Comparison of ENCODE assay signal across 27 cellular contexts in the genomic region with DNA sequence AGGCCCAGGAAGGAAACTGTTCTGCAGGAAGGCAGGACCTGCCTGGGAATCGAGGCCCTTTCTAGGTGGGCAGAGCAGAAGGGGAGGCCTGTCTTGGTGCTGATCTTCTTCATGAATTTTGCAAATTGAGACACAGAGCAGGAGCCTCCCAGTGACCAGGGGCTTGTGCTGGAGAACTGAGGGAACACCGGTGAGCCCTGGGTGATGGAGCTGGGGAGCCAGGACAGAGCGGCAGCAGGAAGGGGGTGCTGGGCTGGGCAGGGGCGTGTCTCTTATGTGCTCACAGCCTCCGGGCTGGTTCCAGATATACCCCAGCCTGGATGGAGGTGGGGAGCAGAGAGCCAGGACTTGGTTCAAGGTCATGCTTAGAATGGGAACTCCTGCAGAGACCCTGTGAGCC.
"Had no signal": no experiment of that assay in that cellular context is flagged by ENCODE, and none has a peak within 500 bp of the region (broad histone marks: within the 10 kb centered on the region; RNA-seq: fewer than 3 reads in every experiment).

No MANE protein-coding gene starts in this region.

- H3K9me3 Mint-ChIP-seq: activated B cell treated with CpG ODN at 0.5 μM for 24 hours; activated CD4-positive, alpha-beta memory T cell treated with anti-CD3 and anti-CD28 coated beads for 36 hours; activated CD4-positive, alpha-beta T cell treated with anti-CD3 and anti-CD28 coated beads, Interleukin-2, amount 10 ng/mL, durations not matched to agents 7 days and 5 days; activated CD8-positive, alpha-beta T cell treated with anti-CD3 and anti-CD28 coated beads for 36 hours; activated naive CD4-positive, alpha-beta T cell treated with anti-CD3 and anti-CD28 coated beads for 36 hours; activated naive CD4-positive, alpha-beta T cell treated with anti-CD3 and anti-CD28 coated beads, Interleukin-2, amount 50 U/mL, for 24 hours; activated naive CD8-positive, alpha-beta T cell treated with anti-CD3 and anti-CD28 coated beads, Interleukin-2, amount 10 ng/mL, durations not matched to agents 7 days and 5 days; activated naive CD8-positive, alpha-beta T cell treated with anti-CD3 and anti-CD28 coated beads, Interleukin-2, amount 50 U/mL, for 24 hours; activated T-cell treated with anti-CD3 and anti-CD28 coated beads, Interleukin-2, amount 50 U/mL, for 24 hours; activated T-helper 2 cell treated with anti-CD3 and anti-CD28 coated beads, Interferon-gamma antibody, Interleukin-2, Interleukin-4, amounts not matched to agents 10 μg/mL and 5 μg/mL and 100 μg/mL, durations not matched to agents 14 hours and 24 hours and 36 hours; T-cell had no signal

- H3K27ac ChIP-seq: ascending aorta, cardiac muscle cell, VCaP had no signal

- H3K4me1 Mint-ChIP-seq: activated B cell treated with CpG ODN at 0.5 μM for 24 hours; activated CD4-positive, alpha-beta T cell treated with anti-CD3 and anti-CD28 coated beads, Interleukin-2, amount 10 ng/mL, durations not matched to agents 7 days and 5 days; activated naive CD4-positive, alpha-beta T cell treated with anti-CD3 and anti-CD28 coated beads, Interleukin-2, amount 50 U/mL, for 24 hours; activated naive CD8-positive, alpha-beta T cell treated with anti-CD3 and anti-CD28 coated beads, Interleukin-2, amount 50 U/mL, for 24 hours; T-cell had no signal

- H3K27ac Mint-ChIP-seq: activated B cell treated with CpG ODN at 0.5 μM for 24 hours; activated CD4-positive, alpha-beta memory T cell treated with anti-CD3 and anti-CD28 coated beads for 36 hours; activated CD4-positive, alpha-beta T cell treated with anti-CD3 and anti-CD28 coated beads, Interleukin-2, amount 10 ng/mL, durations not matched to agents 7 days and 5 days; activated CD8-positive, alpha-beta T cell treated with anti-CD3 and anti-CD28 coated beads for 36 hours; activated naive CD4-positive, alpha-beta T cell treated with anti-CD3 and anti-CD28 coated beads for 36 hours; activated naive CD4-positive, alpha-beta T cell treated with anti-CD3 and anti-CD28 coated beads, Interleukin-2, amount 50 U/mL, for 24 hours; activated naive CD8-positive, alpha-beta T cell; activated naive CD8-positive, alpha-beta T cell treated with anti-CD3 and anti-CD28 coated beads, Interleukin-2, amount 10 ng/mL, durations not matched to agents 7 days and 5 days; activated naive CD8-positive, alpha-beta T cell treated with anti-CD3 and anti-CD28 coated beads, Interleukin-2, amount 50 U/mL, for 24 hours; activated T-cell treated with anti-CD3 and anti-CD28 coated beads, Interleukin-2, amount 50 U/mL, for 24 hours; activated T-helper 2 cell treated with anti-CD3 and anti-CD28 coated beads, Interferon-gamma antibody, Interleukin-2, Interleukin-4, amounts not matched to agents 10 μg/mL and 5 μg/mL and 100 μg/mL, durations not matched to agents 14 hours and 24 hours and 36 hours; brain; T-cell; T-helper 17 cell had no signal

- ATAC-seq: activated CD8-positive, alpha-beta T cell treated with anti-CD3 and anti-CD28 coated beads for 36 hours; activated naive CD8-positive, alpha-beta T cell treated with anti-CD3 and anti-CD28 coated beads, Interleukin-2, amount 50 U/mL, for 24 hours; T-cell; T-helper 17 cell had no signal

- DNase-seq: activated B cell treated with CpG ODN at 0.5 μM for 24 hours; activated CD4-positive, alpha-beta memory T cell treated with anti-CD3 and anti-CD28 coated beads for 36 hours; activated CD4-positive, alpha-beta T cell treated with anti-CD3 and anti-CD28 coated beads for 4 hours; activated CD4-positive, alpha-beta T cell treated with anti-CD3 and anti-CD28 coated beads, Interleukin-2, amount 10 ng/mL, durations not matched to agents 7 days and 5 days; activated CD4-positive, alpha-beta T cell treated with anti-CD3 and anti-CD28 coated beads, Interleukin-2, amount 50 U/mL, for 4 hours; activated CD4-positive, CD25-positive, alpha-beta regulatory T cell treated with anti-CD3 and anti-CD28 coated beads, Interleukin-2, amount 50 U/mL, for 72 hours; activated CD8-positive, alpha-beta memory T cell treated with anti-CD3 and anti-CD28 coated beads, Interleukin-2, amount 50 U/mL, for 48 hours; activated CD8-positive, alpha-beta T cell treated with anti-CD3 and anti-CD28 coated beads for 36 hours; activated effector memory CD4-positive, alpha-beta T cell treated with Interleukin-2 at 50 U/mL for 16 hours; activated gamma-delta T cell; activated naive CD4-positive, alpha-beta T cell treated with anti-CD3 and anti-CD28 coated beads for 36 hours; activated naive CD8-positive, alpha-beta T cell treated with anti-CD3 and anti-CD28 coated beads, Interleukin-2, amount 10 ng/mL, durations not matched to agents 7 days and 5 days; activated naive CD8-positive, alpha-beta T cell treated with anti-CD3 and anti-CD28 coated beads, Interleukin-2, amount 50 U/mL, for 24 hours; activated T-cell treated with anti-CD3 and anti-CD28 coated beads, Interleukin-2, amount 50 U/mL, for 24 hours; activated T-cell treated with anti-CD3 and anti-CD28 coated beads, Interleukin-2, amount 50 U/mL, for 48 hours; amygdala; anterior cingulate cortex; central memory CD4-positive, alpha-beta T cell; T-cell; T-helper 17 cell had no signal

- H3K27me3 Mint-ChIP-seq: activated CD4-positive, alpha-beta memory T cell treated with anti-CD3 and anti-CD28 coated beads for 36 hours; activated CD4-positive, alpha-beta T cell treated with anti-CD3 and anti-CD28 coated beads, Interleukin-2, amount 10 ng/mL, durations not matched to agents 7 days and 5 days; activated CD8-positive, alpha-beta T cell treated with anti-CD3 and anti-CD28 coated beads for 36 hours; activated naive CD4-positive, alpha-beta T cell treated with anti-CD3 and anti-CD28 coated beads, Interleukin-2, amount 50 U/mL, for 24 hours; activated naive CD8-positive, alpha-beta T cell; activated naive CD8-positive, alpha-beta T cell treated with anti-CD3 and anti-CD28 coated beads, Interleukin-2, amount 50 U/mL, for 24 hours; activated T-cell treated with anti-CD3 and anti-CD28 coated beads, Interleukin-2, amount 50 U/mL, for 24 hours; brain had no signal

- H3K4me3 Mint-ChIP-seq: activated B cell treated with CpG ODN at 0.5 μM for 24 hours; activated CD4-positive, alpha-beta memory T cell treated with anti-CD3 and anti-CD28 coated beads for 36 hours; activated CD4-positive, alpha-beta T cell treated with anti-CD3 and anti-CD28 coated beads, Interleukin-2, amount 10 ng/mL, durations not matched to agents 7 days and 5 days; activated CD8-positive, alpha-beta T cell treated with anti-CD3 and anti-CD28 coated beads for 36 hours; activated naive CD4-positive, alpha-beta T cell treated with anti-CD3 and anti-CD28 coated beads for 36 hours; activated naive CD4-positive, alpha-beta T cell treated with anti-CD3 and anti-CD28 coated beads, Interleukin-2, amount 50 U/mL, for 24 hours; activated naive CD8-positive, alpha-beta T cell; activated naive CD8-positive, alpha-beta T cell treated with anti-CD3 and anti-CD28 coated beads, Interleukin-2, amount 10 ng/mL, durations not matched to agents 7 days and 5 days; activated naive CD8-positive, alpha-beta T cell treated with anti-CD3 and anti-CD28 coated beads, Interleukin-2, amount 50 U/mL, for 24 hours; activated T-cell treated with anti-CD3 and anti-CD28 coated beads, Interleukin-2, amount 50 U/mL, for 24 hours; brain; T-cell; T-helper 17 cell had no signal

- H3K36me3 Mint-ChIP-seq: activated CD4-positive, alpha-beta memory T cell treated with anti-CD3 and anti-CD28 coated beads for 36 hours; activated naive CD4-positive, alpha-beta T cell treated with anti-CD3 and anti-CD28 coated beads, Interleukin-2, amount 50 U/mL, for 24 hours; activated naive CD8-positive, alpha-beta T cell; activated naive CD8-positive, alpha-beta T cell treated with anti-CD3 and anti-CD28 coated beads, Interleukin-2, amount 10 ng/mL, durations not matched to agents 7 days and 5 days; brain; T-cell had no signal

- H3K27me3 ChIP-seq: ascending aorta, cardiac muscle cell had no signal
